ENCODE assay signal across 8 cellular contexts in the genomic region with DNA sequence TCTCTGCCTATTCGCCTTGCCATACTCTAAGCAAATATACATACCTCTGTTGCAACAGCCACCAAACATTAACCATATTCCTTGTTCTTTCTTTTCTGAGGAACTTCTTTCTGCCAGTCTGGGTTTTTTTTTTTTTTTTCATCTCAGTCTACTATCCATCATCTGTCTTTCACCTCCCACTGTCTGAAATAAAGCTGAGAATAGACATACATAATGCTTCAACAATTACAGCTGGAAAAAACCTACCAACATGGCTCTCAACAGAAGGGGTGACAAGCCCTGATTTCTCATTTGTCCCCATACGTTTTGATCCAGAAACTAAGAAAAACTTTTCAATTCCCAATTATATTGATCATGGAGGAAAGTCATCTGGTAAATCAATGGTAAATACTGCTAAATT.
"Had no signal": no experiment of that assay in that cellular context is flagged by ENCODE, and none has a peak within 500 bp of the region (broad histone marks: within the 10 kb centered on the region; RNA-seq: fewer than 3 reads in every experiment).

No MANE protein-coding gene starts in this region.

- H3K27ac ChIP-seq: GM23248 had no signal

- H3K36me3 ChIP-seq: HAP-1 had no signal

- H3K9me3 ChIP-seq: HAP-1 had no signal

- DNase-seq: GM23248, GOT3, H7, H9, HCEC 1CT, HFFc6 had no signal

- H3K9ac ChIP-seq: GM23248 had no signal

- H3K4me3 ChIP-seq: GM23248, GM23338, HAP-1 had no signal

- H3K4me2 ChIP-seq: GM23338 had no signal

- H2AFZ ChIP-seq: GM23248 had no signal
